Comparison of ENCODE assay signal across 29 cellular contexts in the genomic region with DNA sequence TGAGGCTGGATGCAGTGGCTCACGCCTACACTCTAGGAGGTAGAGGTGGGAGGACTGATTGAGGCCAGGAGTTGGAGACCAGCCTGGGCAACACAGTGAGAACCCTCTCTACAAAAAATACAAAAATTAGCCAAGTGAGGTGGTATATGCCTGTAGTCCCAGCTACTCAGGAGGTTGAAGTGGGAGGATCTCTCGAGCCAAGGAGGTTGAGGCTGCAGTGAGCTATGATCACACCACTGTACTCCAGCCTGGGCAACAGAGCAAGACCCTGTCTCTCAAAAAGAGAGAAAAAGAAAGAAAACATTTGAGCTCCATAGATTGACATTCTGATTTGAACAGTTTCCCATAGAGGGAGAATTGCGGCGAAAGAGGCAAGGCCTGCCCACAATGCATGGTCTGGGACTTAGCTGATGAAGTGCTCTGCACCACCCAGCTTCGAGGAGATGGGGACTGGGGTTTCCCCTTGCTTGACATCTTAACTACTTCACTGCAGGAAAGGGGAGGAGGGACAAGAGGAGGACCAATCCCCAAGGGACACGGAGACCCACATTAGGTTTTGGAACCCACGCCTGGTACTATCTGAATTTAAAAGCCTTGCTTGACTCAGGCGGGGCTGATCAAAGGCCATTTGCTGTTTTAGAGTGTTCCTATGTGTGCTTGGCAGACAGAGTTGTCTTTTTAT. TPM values are rescaled to one million over a fixed set of nuclear protein-coding genes. Genes with fewer than 3 reads are reported as not detected.
DNase-seq lines count a peak whose midpoint lies in the region; ATAC-seq and TF ChIP-seq lines count a peak whose summit lies in the region.
"Had no signal": no experiment of that assay in that cellular context is flagged by ENCODE, and none has a peak within 500 bp of the region (broad histone marks: within the 10 kb centered on the region; RNA-seq: fewer than 3 reads in every experiment).

No MANE protein-coding gene starts in this region.

- H3K56ac ChIP-seq in H9 (ENCODE audit: insufficient read length, low read depth, low read length): no peak overlapping the region

- H3K23ac ChIP-seq in H9 (ENCODE audit: insufficient read length, low read depth, low read length): no peak overlapping the region

- H3K27me3 Mint-ChIP-seq in activated CD4-positive, alpha-beta T cell treated with anti-CD3 and anti-CD28 coated beads, Interleukin-2, amount 10 ng/mL, durations not matched to agents 24 days and 14 days: no peaks in the 10 kb centered on the region
- H3K27me3 Mint-ChIP-seq in H9 (ENCODE audit: low read depth): no peaks in the 10 kb centered on the region
- H3K27me3 Mint-ChIP-seq in activated T-helper 1 cell treated with anti-CD3 and anti-CD28 coated beads, Interleukin-12 subunit alpha, Interleukin-12 subunit beta, Interleukin-2, Interleukin-4 antibody, amounts not matched to agents 30 ng/mL and 10 ng/mL and 1 ng/mL, durations not matched to agents 14 hours and 24 hours and 36 hours (ENCODE audit: insufficient read depth): no peaks in the 10 kb centered on the region
- H3K27me3 Mint-ChIP-seq in neural crest cell (ENCODE audit: low read depth): no peaks in the 10 kb centered on the region
- H3K27me3 Mint-ChIP-seq: B cell; CD8-positive, alpha-beta memory T cell; dendritic cell treated with granulocyte-macrophage colony-stimulating factor and Interleukin-4, amounts not matched to agents 40 ng/mL and 50 ng/mL, for 4 days had no signal

- H3K9me3 ChIP-seq in H9 (ENCODE audit: control insufficient read depth, low read depth, low read length) (no peaks in the 10 kb centered on the region), testis (no peaks in the 10 kb centered on the region)
- H3K9me3 ChIP-seq: A549, gastroesophageal sphincter, pancreas, SJCRH30, spleen, tibial nerve had no signal

- no peaks in the 10 kb centered on the region for H3K79me2 ChIP-seq in H9 (ENCODE audit: insufficient read depth, low read length)

- no peak overlapping the region for H2BK20ac ChIP-seq in H9 (ENCODE audit: low read depth, low read length, poor library complexity, severe bottlenecking)

- no peak overlapping the region for H2BK5ac ChIP-seq in H9 (ENCODE audit: insufficient read length, low read length)

- no peak for TF ChIP-seq POLR2A in testis (IDR thresholded peaks at IDR 0.05)

- H3K4me1 ChIP-seq in H9 (ENCODE audit: insufficient read depth, low read length): no peaks in the 10 kb centered on the region
- peaks cover 46% of the 10 kb centered on the region for H3K4me1 ChIP-seq in testis
- H3K4me1 ChIP-seq: A549, pancreas, SJCRH30, tibial nerve had no signal

- H3K79me1 ChIP-seq in H9 (ENCODE audit: insufficient read depth, low read depth, low read length, poor library complexity, severe bottlenecking): peaks cover 4% of the 10 kb centered on the region

- H3K27ac Mint-ChIP-seq in activated CD4-positive, alpha-beta T cell treated with anti-CD3 and anti-CD28 coated beads, Interleukin-2, amount 10 ng/mL, durations not matched to agents 24 days and 14 days: peak overlapping the region; percentile 72
- H3K27ac Mint-ChIP-seq in H9: peak overlapping the region in 2 of 3 experiments; percentile 30 to 36; a peak in 1 of 7 replicates
- H3K27ac Mint-ChIP-seq in activated T-helper 1 cell treated with anti-CD3 and anti-CD28 coated beads, Interleukin-12 subunit alpha, Interleukin-12 subunit beta, Interleukin-2, Interleukin-4 antibody, amounts not matched to agents 30 ng/mL and 10 ng/mL and 1 ng/mL, durations not matched to agents 14 hours and 24 hours and 36 hours: peak overlapping the region; percentile 80
- H3K27ac Mint-ChIP-seq in neural crest cell (ENCODE audit: unreplicated experiment): no peak overlapping the region
- H3K27ac Mint-ChIP-seq: B cell; dendritic cell treated with granulocyte-macrophage colony-stimulating factor and Interleukin-4, amounts not matched to agents 40 ng/mL and 50 ng/mL, for 4 days; HFFc6 had no signal

- H3K23me2 ChIP-seq in H9 (ENCODE audit: insufficient read length, low read depth, low read length, poor library complexity, severe bottlenecking): no peaks in the 10 kb centered on the region

- H3K27me3 ChIP-seq in H9 (ENCODE audit: insufficient read depth, low read length): no peaks in the 10 kb centered on the region
- no peaks in the 10 kb centered on the region for H3K27me3 ChIP-seq in testis
- H3K27me3 ChIP-seq: gastroesophageal sphincter, hepatocyte, pancreas, SJCRH30, spleen, tibial nerve had no signal

- H3K18ac ChIP-seq in H9 (ENCODE audit: insufficient read length, low read depth, low read length): no peak overlapping the region

- H2AK5ac ChIP-seq in H9 (ENCODE audit: insufficient read length, low read length): no peak overlapping the region

- H3K9me3 Mint-ChIP-seq in activated CD4-positive, alpha-beta T cell treated with anti-CD3 and anti-CD28 coated beads, Interleukin-2, amount 10 ng/mL, durations not matched to agents 24 days and 14 days: no peaks in the 10 kb centered on the region
- H3K9me3 Mint-ChIP-seq in H9: no peaks in the 10 kb centered on the region
- H3K9me3 Mint-ChIP-seq in activated T-helper 1 cell treated with anti-CD3 and anti-CD28 coated beads, Interleukin-12 subunit alpha, Interleukin-12 subunit beta, Interleukin-2, Interleukin-4 antibody, amounts not matched to agents 30 ng/mL and 10 ng/mL and 1 ng/mL, durations not matched to agents 14 hours and 24 hours and 36 hours: no peaks in the 10 kb centered on the region
- H3K9me3 Mint-ChIP-seq in neural crest cell: no peaks in the 10 kb centered on the region
- H3K9me3 Mint-ChIP-seq: CD8-positive, alpha-beta memory T cell; dendritic cell treated with granulocyte-macrophage colony-stimulating factor and Interleukin-4, amounts not matched to agents 40 ng/mL and 50 ng/mL, for 4 days; HFFc6 had no signal

- no peak overlapping the region for H3T11ph ChIP-seq in H9 (ENCODE audit: low read length)

- H3K4ac ChIP-seq in H9 (ENCODE audit: low read depth, low read length): no peak overlapping the region

- peak overlapping the region; percentile 29 for H3K4me3 Mint-ChIP-seq in activated CD4-positive, alpha-beta T cell treated with anti-CD3 and anti-CD28 coated beads, Interleukin-2, amount 10 ng/mL, durations not matched to agents 24 days and 14 days
- H3K4me3 Mint-ChIP-seq in H9 (no peak overlapping the region), neural crest cell (peak overlapping the region; percentile 25)
- H3K4me3 Mint-ChIP-seq in activated T-helper 1 cell treated with anti-CD3 and anti-CD28 coated beads, Interleukin-12 subunit alpha, Interleukin-12 subunit beta, Interleukin-2, Interleukin-4 antibody, amounts not matched to agents 30 ng/mL and 10 ng/mL and 1 ng/mL, durations not matched to agents 14 hours and 24 hours and 36 hours: peak overlapping the region; percentile 49
- H3K4me3 Mint-ChIP-seq: B cell; CD8-positive, alpha-beta memory T cell; dendritic cell treated with granulocyte-macrophage colony-stimulating factor and Interleukin-4, amounts not matched to agents 40 ng/mL and 50 ng/mL, for 4 days; HFFc6 had no signal

- no peak overlapping the region for H4K8ac ChIP-seq in H9 (replicated peaks; ENCODE audit: insufficient read length, low read depth, low read length)

- H2AFZ ChIP-seq in H9 (ENCODE audit: low read length): no peak overlapping the region
- H2AFZ ChIP-seq: GM23248, hepatocyte had no signal

- H2BK12ac ChIP-seq in H9 (ENCODE audit: insufficient read length, low read depth, low read length): no peak overlapping the region

- WGBS in H9 (ENCODE audit: extremely low coverage, insufficient read length, low lambda C conversion rate): no CpG with 5 or more reads among the region's 8 CpGs
- whole genome bisulfite sequencing in testis, 2 donors: 82 to 83% methylated on average over 8 of the region's 8 CpGs

- no peak overlapping the region for H3K27ac ChIP-seq in H9 (ENCODE audit: insufficient read length, low read depth, low read length)
- H3K27ac ChIP-seq in testis: no peak overlapping the region
- H3K27ac ChIP-seq: A549, gastroesophageal sphincter, GM23248, hepatocyte, KMS-11, pancreas, SJCRH30, spleen, tibial nerve had no signal

- peaks cover 78% of the 10 kb centered on the region for H3K4me1 Mint-ChIP-seq in activated CD4-positive, alpha-beta T cell treated with anti-CD3 and anti-CD28 coated beads, Interleukin-2, amount 10 ng/mL, durations not matched to agents 24 days and 14 days
- H3K4me1 Mint-ChIP-seq in H9: peaks cover 19 to 47% of the 10 kb centered on the region in 2 experiments
- H3K4me1 Mint-ChIP-seq in activated T-helper 1 cell treated with anti-CD3 and anti-CD28 coated beads, Interleukin-12 subunit alpha, Interleukin-12 subunit beta, Interleukin-2, Interleukin-4 antibody, amounts not matched to agents 30 ng/mL and 10 ng/mL and 1 ng/mL, durations not matched to agents 14 hours and 24 hours and 36 hours (ENCODE audit: low read depth): peaks cover 88% of the 10 kb centered on the region
- H3K4me1 Mint-ChIP-seq in neural crest cell: peaks cover 69% of the 10 kb centered on the region

- H3K14ac ChIP-seq in H9 (ENCODE audit: insufficient read depth, low read length): no peak overlapping the region

- TF ChIP-seq CTCF in H9 (conservative IDR thresholded peaks at IDR 0.05) (no peak), neural crest cell (conservative IDR thresholded peaks at IDR 0.05) (no peak), testis (IDR thresholded peaks at IDR 0.05) (no peak)

- H3K36me3 ChIP-seq in testis (ENCODE audit: low read depth, missing control alignments): no peaks in the 10 kb centered on the region
- H3K36me3 ChIP-seq: pancreas had no signal

- no peak overlapping the region for H2BK120ac ChIP-seq in H9 (ENCODE audit: low read depth, low read length, poor library complexity, severe bottlenecking)

- H4K5ac ChIP-seq in H9 (ENCODE audit: insufficient read length, low read depth, low read length): no peak overlapping the region

- H4K20me1 ChIP-seq in H9 (ENCODE audit: control insufficient read depth, insufficient read depth, insufficient read length): no peaks in the 10 kb centered on the region

- H3K36me3 Mint-ChIP-seq in activated CD4-positive, alpha-beta T cell treated with anti-CD3 and anti-CD28 coated beads, Interleukin-2, amount 10 ng/mL, durations not matched to agents 24 days and 14 days (ENCODE audit: low read depth): peaks cover 72% of the 10 kb centered on the region
- H3K36me3 Mint-ChIP-seq in H9 (ENCODE audit: insufficient read depth in 1 of 3, low read depth in 3 of 3): peaks cover 16 to 49% (median 39%) of the 10 kb centered on the region in 3 experiments
- H3K36me3 Mint-ChIP-seq in activated T-helper 1 cell treated with anti-CD3 and anti-CD28 coated beads, Interleukin-12 subunit alpha, Interleukin-12 subunit beta, Interleukin-2, Interleukin-4 antibody, amounts not matched to agents 30 ng/mL and 10 ng/mL and 1 ng/mL, durations not matched to agents 14 hours and 24 hours and 36 hours (ENCODE audit: low read depth): peaks cover 78% of the 10 kb centered on the region
- H3K36me3 Mint-ChIP-seq in neural crest cell (ENCODE audit: low read depth): peaks cover 28% of the 10 kb centered on the region

- H3K4me3 ChIP-seq in testis: no peak overlapping the region
- H3K4me3 ChIP-seq: A549, gastroesophageal sphincter, GM23248, hepatocyte, pancreas, SJCRH30, spleen, tibial nerve had no signal

- no peak overlapping the region for H3K4me2 ChIP-seq in H9 (ENCODE audit: insufficient read depth, insufficient read length, low read length)
- H3K4me2 ChIP-seq: A549, hepatocyte, KMS-11 had no signal

- no peak overlapping the region for H2BK15ac ChIP-seq in H9 (ENCODE audit: low read depth, low read length)

- no peak overlapping the region for H3K9ac ChIP-seq in H9 (ENCODE audit: extremely low read depth, insufficient read length, low read length)
- H3K9ac ChIP-seq: GM23248, KMS-11 had no signal

- intact Hi-C loops in activated CD4-positive, alpha-beta T cell treated with anti-CD3 and anti-CD28 coated beads, Interleukin-2, amount 10 ng/mL, durations not matched to agents 24 days and 14 days (cut with micrococcal nuclease): no loop called here
- intact Hi-C loops in activated T-helper 1 cell treated with anti-CD3 and anti-CD28 coated beads, Interleukin-12 subunit alpha, Interleukin-12 subunit beta, Interleukin-2, Interleukin-4 antibody, amounts not matched to agents 30 ng/mL and 10 ng/mL and 1 ng/mL, durations not matched to agents 14 hours and 24 hours and 36 hours (cut with micrococcal nuclease): no loop called here
- intact Hi-C loops in testis (cut with DNase I; ENCODE audit: low total_unique reads): no loop called here

- no peak overlapping the region for H4K91ac ChIP-seq in H9 (ENCODE audit: insufficient read length, low read depth, low read length)

- no peak for ATAC-seq in HG02981 (IDR thresholded peaks at IDR 0.05; ENCODE audit: unreplicated experiment)
- ATAC-seq: A549, gastroesophageal sphincter, left cardiac atrium, pancreas, right cardiac atrium had no signal

- peak; percentile 68 for DNase-seq in activated CD4-positive, alpha-beta T cell treated with anti-CD3 and anti-CD28 coated beads, Interleukin-2, amount 10 ng/mL, durations not matched to agents 24 days and 14 days
- DNase-seq in activated CD4-positive, alpha-beta T cell treated with anti-CD3 and anti-CD28 coated beads for 4 hours: no peak
- DNase-seq in H9 (no peak), neural crest cell (ENCODE audit: low read depth, low spot score) (no peak), SW480 (ENCODE audit: low spot score) (no peak), testis (no peak)
- DNase-seq in activated T-helper 1 cell treated with anti-CD3 and anti-CD28 coated beads, Interleukin-12 subunit alpha, Interleukin-12 subunit beta, Interleukin-2, Interleukin-4 antibody, amounts not matched to agents 30 ng/mL and 10 ng/mL and 1 ng/mL, durations not matched to agents 14 hours and 24 hours and 36 hours (ENCODE audit: low spot score): no peak
- DNase-seq: activated CD8-positive, alpha-beta memory T cell treated with anti-CD3 and anti-CD28 coated beads, Interleukin-2, amount 50 U/mL, for 4 hours; aorta; CD8-positive, alpha-beta memory T cell; DMS 273 treated with DMSO at 0.1 percent for 48 hours; GM23248; HFFc6; left cardiac atrium; MM.1S; NCI-H1417 treated with DMSO at 0.1 percent for 48 hours; NCI-H774; pancreas; right cardiac atrium; SJCRH30; spleen had no signal

RNA-seq across cellular contexts. Expression of gene MSI2, which starts 21.7 kb away (rescaled TPM):
- total RNA-seq in activated CD4-positive, alpha-beta T cell treated with anti-CD3 and anti-CD28 coated beads, Interleukin-2, amount 10 ng/mL, durations not matched to agents 24 days and 14 days: 171 and 172 TPM in 2 replicates
- total RNA-seq in H9 (2021): 82.6 and 98.5 TPM in 2 replicates
- 272 and 278 TPM in 2 replicates for total RNA-seq in activated T-helper 1 cell treated with anti-CD3 and anti-CD28 coated beads, Interleukin-12 subunit alpha, Interleukin-12 subunit beta, Interleukin-2, Interleukin-4 antibody, amounts not matched to agents 30 ng/mL and 10 ng/mL and 1 ng/mL, durations not matched to agents 14 hours and 24 hours and 36 hours
- 140 and 150 TPM in 2 replicates for total RNA-seq in neural crest cell
- 100 to 1,000 TPM in 1 of 2 donors, 10 to 100 TPM in 1; 76.6 to 106 TPM for total RNA-seq in testis
- 46.5 TPM for polyA plus RNA-seq in testis (ENCODE audit: insufficient read depth, low read depth, low replicate concordance)

Comparison
In these comparisons a context has a peak if more than half of its experiments do, and no peak if none do; other contexts are left out.
1. H3K4me3 Mint-ChIP-seq: peak in activated CD4-positive, alpha-beta T cell treated with anti-CD3 and anti-CD28 coated beads, Interleukin-2, amount 10 ng/mL, durations not matched to agents 24 days and 14 days (single experiment), activated T-helper 1 cell treated with anti-CD3 and anti-CD28 coated beads, Interleukin-12 subunit alpha, Interleukin-12 subunit beta, Interleukin-2, Interleukin-4 antibody, amounts not matched to agents 30 ng/mL and 10 ng/mL and 1 ng/mL, durations not matched to agents 14 hours and 24 hours and 36 hours (single experiment) and neural crest cell (single experiment); none in H9 (0 of 2).